1 cellular context compared by ENCODE assay signal in the genomic region with DNA sequence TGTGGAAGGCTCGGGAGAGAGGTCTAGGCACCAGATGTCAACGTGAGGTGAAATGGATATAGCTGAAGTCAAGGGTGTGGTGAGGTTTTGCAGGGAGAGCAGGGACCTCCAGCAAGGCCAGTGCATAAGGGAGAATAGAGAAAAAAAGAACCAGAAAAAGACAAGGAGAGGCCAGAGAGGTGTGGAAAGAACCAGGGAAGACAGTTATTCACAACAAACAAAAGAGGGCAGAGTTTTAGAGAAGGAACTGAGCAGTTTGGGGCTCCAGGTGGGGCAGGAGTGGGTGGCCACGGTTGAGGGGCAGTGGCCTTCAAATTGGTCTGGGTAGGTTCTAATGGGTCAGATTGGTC.
TF ChIP-seq lines count a peak whose summit lies in the region.

No MANE protein-coding gene starts in this region.

TF ChIP-seq in H1, 55 proteins besides CTCF, POLR2A, EP300 and RAD21:
- TF ChIP-seq RFX5 (IDR thresholded peaks at IDR 0.05; ENCODE audit: borderline replicate concordance, low read depth, low read length) (no peak), TBP (IDR thresholded peaks at IDR 0.05; ENCODE audit: low read depth, low read length) (no peak), KDM5A (IDR thresholded peaks at IDR 0.05; ENCODE audit: low read length) (no peak), BCL11A (IDR thresholded peaks at IDR 0.05; ENCODE audit: low read depth in 2 of 2, low read length in 2 of 2) (no peak), SP1 (IDR thresholded peaks at IDR 0.05; ENCODE audit: low read depth, low read length) (no peak), SUZ12 (IDR thresholded peaks at IDR 0.05; ENCODE audit: low read length) (no peak), MAFK (IDR thresholded peaks at IDR 0.05; ENCODE audit: low read depth, low read length) (no peak), TCF12 (IDR thresholded peaks at IDR 0.05; ENCODE audit: low read depth, low read length) (no peak), TEAD4 (IDR thresholded peaks at IDR 0.05; ENCODE audit: low read depth, low read length) (no peak)
- TF ChIP-seq, protein P1, sequence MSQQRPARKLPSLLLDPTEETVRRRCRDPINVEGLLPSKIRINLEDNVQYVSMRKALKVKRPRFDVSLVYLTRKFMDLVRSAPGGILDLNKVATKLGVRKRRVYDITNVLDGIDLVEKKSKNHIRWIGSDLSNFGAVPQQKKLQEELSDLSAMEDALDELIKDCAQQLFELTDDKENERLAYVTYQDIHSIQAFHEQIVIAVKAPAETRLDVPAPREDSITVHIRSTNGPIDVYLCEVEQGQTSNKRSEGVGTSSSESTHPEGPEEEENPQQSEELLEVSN (IDR thresholded peaks at IDR 0.05): no peak
- TF ChIP-seq, protein P2, sequence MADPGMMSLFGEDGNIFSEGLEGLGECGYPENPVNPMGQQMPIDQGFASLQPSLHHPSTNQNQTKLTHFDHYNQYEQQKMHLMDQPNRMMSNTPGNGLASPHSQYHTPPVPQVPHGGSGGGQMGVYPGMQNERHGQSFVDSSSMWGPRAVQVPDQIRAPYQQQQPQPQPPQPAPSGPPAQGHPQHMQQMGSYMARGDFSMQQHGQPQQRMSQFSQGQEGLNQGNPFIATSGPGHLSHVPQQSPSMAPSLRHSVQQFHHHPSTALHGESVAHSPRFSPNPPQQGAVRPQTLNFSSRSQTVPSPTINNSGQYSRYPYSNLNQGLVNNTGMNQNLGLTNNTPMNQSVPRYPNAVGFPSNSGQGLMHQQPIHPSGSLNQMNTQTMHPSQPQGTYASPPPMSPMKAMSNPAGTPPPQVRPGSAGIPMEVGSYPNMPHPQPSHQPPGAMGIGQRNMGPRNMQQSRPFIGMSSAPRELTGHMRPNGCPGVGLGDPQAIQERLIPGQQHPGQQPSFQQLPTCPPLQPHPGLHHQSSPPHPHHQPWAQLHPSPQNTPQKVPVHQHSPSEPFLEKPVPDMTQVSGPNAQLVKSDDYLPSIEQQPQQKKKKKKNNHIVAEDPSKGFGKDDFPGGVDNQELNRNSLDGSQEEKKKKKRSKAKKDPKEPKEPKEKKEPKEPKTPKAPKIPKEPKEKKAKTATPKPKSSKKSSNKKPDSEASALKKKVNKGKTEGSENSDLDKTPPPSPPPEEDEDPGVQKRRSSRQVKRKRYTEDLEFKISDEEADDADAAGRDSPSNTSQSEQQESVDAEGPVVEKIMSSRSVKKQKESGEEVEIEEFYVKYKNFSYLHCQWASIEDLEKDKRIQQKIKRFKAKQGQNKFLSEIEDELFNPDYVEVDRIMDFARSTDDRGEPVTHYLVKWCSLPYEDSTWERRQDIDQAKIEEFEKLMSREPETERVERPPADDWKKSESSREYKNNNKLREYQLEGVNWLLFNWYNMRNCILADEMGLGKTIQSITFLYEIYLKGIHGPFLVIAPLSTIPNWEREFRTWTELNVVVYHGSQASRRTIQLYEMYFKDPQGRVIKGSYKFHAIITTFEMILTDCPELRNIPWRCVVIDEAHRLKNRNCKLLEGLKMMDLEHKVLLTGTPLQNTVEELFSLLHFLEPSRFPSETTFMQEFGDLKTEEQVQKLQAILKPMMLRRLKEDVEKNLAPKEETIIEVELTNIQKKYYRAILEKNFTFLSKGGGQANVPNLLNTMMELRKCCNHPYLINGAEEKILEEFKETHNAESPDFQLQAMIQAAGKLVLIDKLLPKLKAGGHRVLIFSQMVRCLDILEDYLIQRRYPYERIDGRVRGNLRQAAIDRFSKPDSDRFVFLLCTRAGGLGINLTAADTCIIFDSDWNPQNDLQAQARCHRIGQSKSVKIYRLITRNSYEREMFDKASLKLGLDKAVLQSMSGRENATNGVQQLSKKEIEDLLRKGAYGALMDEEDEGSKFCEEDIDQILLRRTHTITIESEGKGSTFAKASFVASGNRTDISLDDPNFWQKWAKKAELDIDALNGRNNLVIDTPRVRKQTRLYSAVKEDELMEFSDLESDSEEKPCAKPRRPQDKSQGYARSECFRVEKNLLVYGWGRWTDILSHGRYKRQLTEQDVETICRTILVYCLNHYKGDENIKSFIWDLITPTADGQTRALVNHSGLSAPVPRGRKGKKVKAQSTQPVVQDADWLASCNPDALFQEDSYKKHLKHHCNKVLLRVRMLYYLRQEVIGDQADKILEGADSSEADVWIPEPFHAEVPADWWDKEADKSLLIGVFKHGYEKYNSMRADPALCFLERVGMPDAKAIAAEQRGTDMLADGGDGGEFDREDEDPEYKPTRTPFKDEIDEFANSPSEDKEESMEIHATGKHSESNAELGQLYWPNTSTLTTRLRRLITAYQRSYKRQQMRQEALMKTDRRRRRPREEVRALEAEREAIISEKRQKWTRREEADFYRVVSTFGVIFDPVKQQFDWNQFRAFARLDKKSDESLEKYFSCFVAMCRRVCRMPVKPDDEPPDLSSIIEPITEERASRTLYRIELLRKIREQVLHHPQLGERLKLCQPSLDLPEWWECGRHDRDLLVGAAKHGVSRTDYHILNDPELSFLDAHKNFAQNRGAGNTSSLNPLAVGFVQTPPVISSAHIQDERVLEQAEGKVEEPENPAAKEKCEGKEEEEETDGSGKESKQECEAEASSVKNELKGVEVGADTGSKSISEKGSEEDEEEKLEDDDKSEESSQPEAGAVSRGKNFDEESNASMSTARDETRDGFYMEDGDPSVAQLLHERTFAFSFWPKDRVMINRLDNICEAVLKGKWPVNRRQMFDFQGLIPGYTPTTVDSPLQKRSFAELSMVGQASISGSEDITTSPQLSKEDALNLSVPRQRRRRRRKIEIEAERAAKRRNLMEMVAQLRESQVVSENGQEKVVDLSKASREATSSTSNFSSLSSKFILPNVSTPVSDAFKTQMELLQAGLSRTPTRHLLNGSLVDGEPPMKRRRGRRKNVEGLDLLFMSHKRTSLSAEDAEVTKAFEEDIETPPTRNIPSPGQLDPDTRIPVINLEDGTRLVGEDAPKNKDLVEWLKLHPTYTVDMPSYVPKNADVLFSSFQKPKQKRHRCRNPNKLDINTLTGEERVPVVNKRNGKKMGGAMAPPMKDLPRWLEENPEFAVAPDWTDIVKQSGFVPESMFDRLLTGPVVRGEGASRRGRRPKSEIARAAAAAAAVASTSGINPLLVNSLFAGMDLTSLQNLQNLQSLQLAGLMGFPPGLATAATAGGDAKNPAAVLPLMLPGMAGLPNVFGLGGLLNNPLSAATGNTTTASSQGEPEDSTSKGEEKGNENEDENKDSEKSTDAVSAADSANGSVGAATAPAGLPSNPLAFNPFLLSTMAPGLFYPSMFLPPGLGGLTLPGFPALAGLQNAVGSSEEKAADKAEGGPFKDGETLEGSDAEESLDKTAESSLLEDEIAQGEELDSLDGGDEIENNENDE (IDR thresholded peaks at IDR 0.05; ENCODE audit: insufficient replicate concordance, low read length): no peak
- TF ChIP-seq, protein P3, sequence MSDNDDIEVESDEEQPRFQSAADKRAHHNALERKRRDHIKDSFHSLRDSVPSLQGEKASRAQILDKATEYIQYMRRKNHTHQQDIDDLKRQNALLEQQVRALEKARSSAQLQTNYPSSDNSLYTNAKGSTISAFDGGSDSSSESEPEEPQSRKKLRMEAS (IDR thresholded peaks at IDR 0.05): no peak
